In genomic region chr19:30090476-30090875, GRCh38 we compare ENCODE assay signal across 39 cellular contexts.
"Had no signal": no experiment of that assay in that cellular context is flagged by ENCODE, and none has a peak within 500 bp of the region (broad histone marks: within the 10 kb centered on the region; RNA-seq: fewer than 3 reads in every experiment).

No MANE protein-coding gene starts in this region.

- H3K36me3 Mint-ChIP-seq: activated CD8-positive, alpha-beta memory T cell treated with anti-CD3 and anti-CD28 coated beads, Interleukin-2, amount 10 ng/mL, durations not matched to agents 7 days and 5 days; activated naive CD4-positive, alpha-beta T cell treated with anti-CD3 and anti-CD28 coated beads, Interleukin-2, amount 50 U/mL, for 72 hours; brain; T-cell had no signal

- ATAC-seq: activated CD8-positive, alpha-beta memory T cell treated with anti-CD3 and anti-CD28 coated beads, Interleukin-2, amount 10 ng/mL, durations not matched to agents 7 days and 5 days; activated naive CD4-positive, alpha-beta T cell treated with anti-CD3 and anti-CD28 coated beads, Interleukin-2, amount 50 U/mL, for 72 hours; activated T-cell treated with anti-CD3 and anti-CD28 coated beads, Interleukin-2, amount 50 U/mL, for 72 hours; activated T-helper 17 cell treated with anti-CD3 and anti-CD28 coated beads, Interleukin-2, amount 50 U/mL, for 72 hours; PC-3; Right ventricle myocardium inferior; SK-N-SH treated with all-trans-retinoic acid at 6 μM for 48 hours; T-cell; T-helper 17 cell had no signal

- H3K4me3 ChIP-seq: adrenal gland, Peyer's patch had no signal

- DNase-seq: activated CD4-positive, alpha-beta memory T cell treated with anti-CD3 and anti-CD28 coated beads, Interleukin-2, amount 10 ng/mL, durations not matched to agents 7 days and 5 days; activated CD4-positive, alpha-beta T cell treated with anti-CD3 and anti-CD28 coated beads for 1 hour; activated CD4-positive, alpha-beta T cell treated with anti-CD3 and anti-CD28 coated beads for 48 hours; activated CD4-positive, CD25-positive, alpha-beta regulatory T cell; activated CD8-positive, alpha-beta memory T cell treated with anti-CD3 and anti-CD28 coated beads for 24 hours; activated CD8-positive, alpha-beta memory T cell treated with anti-CD3 and anti-CD28 coated beads, Interleukin-2, amount 10 ng/mL, durations not matched to agents 7 days and 5 days; activated CD8-positive, alpha-beta memory T cell treated with anti-CD3 and anti-CD28 coated beads, Interleukin-2, amount 50 U/mL, for 48 hours; activated gamma-delta T cell treated with Interleukin-2 at 50 U/mL for 16 hours; activated naive CD4-positive, alpha-beta T cell treated with anti-CD3 and anti-CD28 coated beads for 36 hours; activated T-cell treated with anti-CD3 and anti-CD28 coated beads, Interleukin-2, amount 50 U/mL, for 72 hours; adrenal gland; caudate nucleus; MM.1S; MV-4-11; NCI-H1092; NCI-H1417; NCI-H146; NCI-H187; NCI-H2029 treated with DMSO at 0.1 percent for 48 hours; NCI-H2107; NCI-H2171; NCI-H510A; NCI-H526; NCI-H748 treated with DMSO at 0.1 percent for 48 hours; NK-92 treated with Interleukin-12 subunit alpha and Interleukin-12 subunit beta, amount 100 ng/mL, for 24 hours; PC-3; RPMI8226; SIG-M5; T-cell; T-helper 17 cell; T-helper 9 cell; WERI-Rb-1 had no signal

- H3K4me3 Mint-ChIP-seq: activated CD4-positive, alpha-beta memory T cell treated with anti-CD3 and anti-CD28 coated beads, Interleukin-2, amount 10 ng/mL, durations not matched to agents 7 days and 5 days; activated CD8-positive, alpha-beta memory T cell treated with anti-CD3 and anti-CD28 coated beads, Interleukin-2, amount 10 ng/mL, durations not matched to agents 7 days and 5 days; activated naive CD4-positive, alpha-beta T cell treated with anti-CD3 and anti-CD28 coated beads for 36 hours; activated T-cell treated with anti-CD3 and anti-CD28 coated beads, Interleukin-2, amount 50 U/mL, for 72 hours; activated T-helper 17 cell treated with anti-CD3 and anti-CD28 coated beads, Interleukin-2, amount 50 U/mL, for 72 hours; brain; T-cell; T-helper 17 cell had no signal

- H3K9me3 ChIP-seq: adrenal gland, Peyer's patch had no signal

- H3K9me3 Mint-ChIP-seq: activated CD4-positive, alpha-beta memory T cell treated with anti-CD3 and anti-CD28 coated beads, Interleukin-2, amount 10 ng/mL, durations not matched to agents 7 days and 5 days; activated naive CD4-positive, alpha-beta T cell treated with anti-CD3 and anti-CD28 coated beads for 36 hours; activated naive CD4-positive, alpha-beta T cell treated with anti-CD3 and anti-CD28 coated beads, Interleukin-2, amount 50 U/mL, for 72 hours; activated T-cell treated with anti-CD3 and anti-CD28 coated beads, Interleukin-2, amount 50 U/mL, for 72 hours; activated T-helper 17 cell treated with anti-CD3 and anti-CD28 coated beads, Interleukin-2, amount 50 U/mL, for 72 hours; T-cell had no signal

- H3K27me3 ChIP-seq: adrenal gland, Peyer's patch had no signal

- H3K36me3 ChIP-seq: adrenal gland, Peyer's patch, WERI-Rb-1 had no signal

- H3K27me3 Mint-ChIP-seq: activated CD4-positive, alpha-beta memory T cell treated with anti-CD3 and anti-CD28 coated beads, Interleukin-2, amount 10 ng/mL, durations not matched to agents 7 days and 5 days; activated CD8-positive, alpha-beta memory T cell treated with anti-CD3 and anti-CD28 coated beads, Interleukin-2, amount 10 ng/mL, durations not matched to agents 7 days and 5 days had no signal

- H3K4me1 Mint-ChIP-seq: activated CD4-positive, alpha-beta memory T cell treated with anti-CD3 and anti-CD28 coated beads, Interleukin-2, amount 10 ng/mL, durations not matched to agents 7 days and 5 days; activated CD8-positive, alpha-beta memory T cell treated with anti-CD3 and anti-CD28 coated beads, Interleukin-2, amount 10 ng/mL, durations not matched to agents 7 days and 5 days; activated T-helper 17 cell treated with anti-CD3 and anti-CD28 coated beads, Interleukin-2, amount 50 U/mL, for 72 hours; T-cell had no signal

- H3K4me1 ChIP-seq: adrenal gland, Peyer's patch had no signal

- H3K27ac ChIP-seq: adrenal gland, KMS-11, Peyer's patch, WERI-Rb-1 had no signal

- H3K27ac Mint-ChIP-seq: activated CD4-positive, alpha-beta memory T cell treated with anti-CD3 and anti-CD28 coated beads, Interleukin-2, amount 10 ng/mL, durations not matched to agents 7 days and 5 days; activated CD8-positive, alpha-beta memory T cell treated with anti-CD3 and anti-CD28 coated beads, Interleukin-2, amount 10 ng/mL, durations not matched to agents 7 days and 5 days; activated naive CD4-positive, alpha-beta T cell treated with anti-CD3 and anti-CD28 coated beads for 36 hours; activated T-cell treated with anti-CD3 and anti-CD28 coated beads, Interleukin-2, amount 50 U/mL, for 72 hours; activated T-helper 17 cell treated with anti-CD3 and anti-CD28 coated beads, Interleukin-2, amount 50 U/mL, for 72 hours; brain; T-cell; T-helper 17 cell had no signal
